ENCODE assay signal across 8 cellular contexts in the genomic region with DNA sequence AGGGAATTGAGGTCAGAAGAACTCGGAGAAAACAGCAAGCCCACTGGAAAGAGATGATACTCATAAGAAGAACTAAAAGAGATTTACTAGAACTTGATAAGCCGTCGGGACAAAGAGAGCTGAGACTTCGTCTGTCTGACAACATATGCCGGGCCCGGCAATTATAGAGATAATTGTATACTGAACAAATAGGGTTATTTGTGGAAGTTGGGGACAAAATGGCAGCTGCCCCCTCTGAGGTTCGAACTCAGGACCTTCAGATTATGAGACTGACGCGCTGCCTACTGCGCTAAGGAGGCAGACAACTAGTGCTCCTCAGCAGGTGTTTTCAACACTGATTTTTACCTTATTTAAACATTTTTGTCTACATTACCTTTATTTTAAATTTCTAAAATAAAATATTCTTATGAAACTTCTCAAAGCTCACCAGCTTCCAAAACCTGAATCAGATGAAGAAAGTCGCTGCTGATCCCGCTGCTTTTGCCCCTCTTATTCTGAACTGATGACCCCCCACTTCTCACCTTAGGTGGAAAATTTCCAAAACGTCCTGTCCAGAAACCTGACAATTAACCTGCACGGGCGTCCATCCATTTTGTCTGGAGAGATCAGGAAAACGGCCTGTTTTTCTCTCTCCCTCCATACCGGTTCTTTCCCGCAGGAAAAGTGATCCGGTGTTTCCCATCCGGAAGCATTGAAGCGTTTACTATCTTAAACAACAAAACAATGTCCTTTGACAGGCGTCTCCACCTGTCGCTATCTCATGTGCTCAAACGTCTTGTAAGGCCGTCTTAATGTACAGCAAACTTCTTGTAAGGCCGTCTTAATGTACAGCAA. TPM values are rescaled to one million over a fixed set of nuclear protein-coding genes. Genes with fewer than 3 reads are reported as not detected.
A peak's percentile ranks its signal among the peaks of the same experiment; 100 is the strongest.
DNase-seq lines count a peak whose midpoint lies in the region; ATAC-seq, FAIRE-seq and TF ChIP-seq lines count a peak whose summit lies in the region.

No MANE protein-coding gene starts in this region.

- no peak for FAIRE-seq in A549 (lab: Jason Lieb, UNC)

- H3K4me1 Mint-ChIP-seq in activated naive CD8-positive, alpha-beta T cell treated with anti-CD3 and anti-CD28 coated beads, Interleukin-2, amount 10 ng/mL, durations not matched to agents 7 days and 5 days = peaks cover 26% of the 10 kb centered on the region

- H3K27ac Mint-ChIP-seq in activated naive CD8-positive, alpha-beta T cell treated with anti-CD3 and anti-CD28 coated beads, Interleukin-2, amount 10 ng/mL, durations not matched to agents 7 days and 5 days = peak overlapping the region; percentile 5

- POLR2A ChIA-PET in A549 (lab: Yijun Ruan, JAX) = interaction anchor here (1.2 kb wide), 1 partner anchor 32 kb away, joined by 4 read pairs; no protein-coding TSS in a partner anchor
- POLR2A ChIA-PET in activated naive CD8-positive, alpha-beta T cell treated with anti-CD3 and anti-CD28 coated beads, Interleukin-2, amount 10 ng/mL, durations not matched to agents 7 days and 5 days (lab: Charles Lee) = interaction anchor here (0.9 to 1.3 kb wide), 3 partner anchors 29 to 57 kb away, joined by 3 to 4 read pairs (median 3); a partner anchor contains a TSS

- DNase-seq in A549 (ENCODE audit: low read depth in 1 of 2, low spot score in 1 of 2) (peak; percentile 57 to 71), LNCaP clone FGC (ENCODE audit: low read depth) (no peak), hepatic stellate cell (ENCODE audit: low spot score) (peak; percentile 62), sigmoid colon (no peak), NCI-H2107 (lab: John Stamatoyannopoulos, UW) (no peak)
- no peak for DNase-seq in activated naive CD8-positive, alpha-beta T cell treated with anti-CD3 and anti-CD28 coated beads, Interleukin-2, amount 10 ng/mL, durations not matched to agents 7 days and 5 days

- no peak for TF ChIP-seq EP300 in A549 (IDR thresholded peaks at IDR 0.05)
- TF ChIP-seq EP300 in sigmoid colon (IDR thresholded peaks at IDR 0.05) = no peak

- H3K4me3 Mint-ChIP-seq in activated naive CD8-positive, alpha-beta T cell treated with anti-CD3 and anti-CD28 coated beads, Interleukin-2, amount 10 ng/mL, durations not matched to agents 7 days and 5 days = peak overlapping the region; percentile 79

- TF ChIP-seq POLR2A in A549 (IDR thresholded peaks at IDR 0.05; ENCODE audit: low read length) (no peak), sigmoid colon (IDR thresholded peaks at IDR 0.05) (no peak)

- H3K36me3 ChIP-seq in sigmoid colon = no peaks in the 10 kb centered on the region

- CTCF ChIA-PET in A549 (lab: Yijun Ruan, JAX) = interaction anchor here (1.1 to 1.4 kb wide), 3 partner anchors 16 to 29 kb away, joined by 3 read pairs; no protein-coding TSS in a partner anchor

- peak overlapping the region; percentile 66 for H3K4me3 ChIP-seq in A549
- peak overlapping the region; percentile 62 for H3K4me3 ChIP-seq in LNCaP clone FGC (ENCODE audit: low read depth, low read length)
- peak overlapping the region in 3 of 4 donors; percentile 2 to 22 (median 11) for H3K4me3 ChIP-seq in sigmoid colon

- peak; percentile 62 to 69; a peak in 5 of 6 replicates for ATAC-seq in A549
- ATAC-seq in GM18520 (IDR thresholded peaks at IDR 0.05; ENCODE audit: unreplicated experiment) = peak; percentile 56
- ATAC-seq in SK-N-SH treated with all-trans-retinoic acid at 6 μM for 48 hours = peak; percentile 80
- ATAC-seq in activated naive CD8-positive, alpha-beta T cell treated with anti-CD3 and anti-CD28 coated beads, Interleukin-2, amount 10 ng/mL, durations not matched to agents 7 days and 5 days (ENCODE audit: low read depth) = peak; percentile 60

- H3K9me3 ChIP-seq in A549 (no peaks in the 10 kb centered on the region), sigmoid colon (no peaks in the 10 kb centered on the region)

- peak overlapping the region; percentile 36 to 58; a peak in 5 of 6 replicates for H3K27ac ChIP-seq in A549
- no peak overlapping the region for H3K27ac ChIP-seq in sigmoid colon

- peaks cover 0 to 17% (median 0%) of the 10 kb centered on the region in 3 donors for H3K27me3 ChIP-seq in sigmoid colon

- 3% methylated on average over 26 of the region's 26 CpGs for WGBS in A549 (ENCODE audit: missing lambda C conversion rate)
- WGBS in sigmoid colon, 2 donors = 8 to 11% methylated on average over 26 of the region's 26 CpGs

- intact Hi-C loops in sigmoid colon (cut with DNase I) = no loop called here

- H3K4me1 ChIP-seq in A549 (peaks cover 6% of the 10 kb centered on the region), sigmoid colon (peaks cover 0 to 11% (median 8%) of the 10 kb centered on the region in 4 donors)

- no peak for TF ChIP-seq RAD21 in A549 (conservative IDR thresholded peaks at IDR 0.05 in 1 of 2, IDR thresholded peaks at IDR 0.05 in 1 of 2)

- peaks cover 14% of the 10 kb centered on the region for H3K27me3 Mint-ChIP-seq in activated naive CD8-positive, alpha-beta T cell treated with anti-CD3 and anti-CD28 coated beads, Interleukin-2, amount 10 ng/mL, durations not matched to agents 7 days and 5 days

- H3K4me2 ChIP-seq in A549 = peak overlapping the region; percentile 85

- TF ChIP-seq CTCF in A549 (IDR thresholded peaks at IDR 0.05) (no peak), LNCaP clone FGC (IDR thresholded peaks at IDR 0.05; ENCODE audit: control insufficient read depth, extremely low read depth, insufficient read depth) (no peak), sigmoid colon (IDR thresholded peaks at IDR 0.05) (no peak)

- no peaks in the 10 kb centered on the region for H3K9me3 Mint-ChIP-seq in activated naive CD8-positive, alpha-beta T cell treated with anti-CD3 and anti-CD28 coated beads, Interleukin-2, amount 10 ng/mL, durations not matched to agents 7 days and 5 days

- no peaks in the 10 kb centered on the region for H3K36me3 Mint-ChIP-seq in activated naive CD8-positive, alpha-beta T cell treated with anti-CD3 and anti-CD28 coated beads, Interleukin-2, amount 10 ng/mL, durations not matched to agents 7 days and 5 days

TF ChIP-seq in A549, 52 proteins besides CTCF, POLR2A, EP300 and RAD21:
- TF ChIP-seq SREBF2 (IDR thresholded peaks at IDR 0.05) (peak; percentile 56), CBX2 (IDR thresholded peaks at IDR 0.05; ENCODE audit: borderline replicate concordance, low read depth) (no peak), BHLHE40 (IDR thresholded peaks at IDR 0.05; ENCODE audit: low read depth, low read length) (no peak)
- TF ChIP-seq, protein P1, sequence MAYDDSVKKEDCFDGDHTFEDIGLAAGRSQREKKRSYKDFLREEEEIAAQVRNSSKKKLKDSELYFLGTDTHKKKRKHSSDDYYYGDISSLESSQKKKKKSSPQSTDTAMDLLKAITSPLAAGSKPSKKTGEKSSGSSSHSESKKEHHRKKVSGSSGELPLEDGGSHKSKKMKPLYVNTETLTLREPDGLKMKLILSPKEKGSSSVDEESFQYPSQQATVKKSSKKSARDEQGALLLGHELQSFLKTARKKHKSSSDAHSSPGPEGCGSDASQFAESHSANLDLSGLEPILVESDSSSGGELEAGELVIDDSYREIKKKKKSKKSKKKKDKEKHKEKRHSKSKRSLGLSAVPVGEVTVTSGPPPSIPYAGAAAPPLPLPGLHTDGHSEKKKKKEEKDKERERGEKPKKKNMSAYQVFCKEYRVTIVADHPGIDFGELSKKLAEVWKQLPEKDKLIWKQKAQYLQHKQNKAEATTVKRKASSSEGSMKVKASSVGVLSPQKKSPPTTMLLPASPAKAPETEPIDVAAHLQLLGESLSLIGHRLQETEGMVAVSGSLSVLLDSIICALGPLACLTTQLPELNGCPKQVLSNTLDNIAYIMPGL (CRISPR knock-in tag; IDR thresholded peaks at IDR 0.05; ENCODE audit: borderline replicate concordance) = peak; percentile 50; the same call in 1 of the 2 replicates

TF ChIP-seq in SK-N-SH treated with all-trans-retinoic acid at 6 μM for 48 hours, 23 proteins besides CTCF, POLR2A, EP300 and RAD21 (continues in another document):
- TF ChIP-seq TOX (CRISPR knock-in tag; IDR thresholded peaks at IDR 0.05; ENCODE audit: borderline replicate concordance) (no peak), ZFP3 (CRISPR knock-in tag; IDR thresholded peaks at IDR 0.05) (no peak), PPARA (CRISPR knock-in tag; IDR thresholded peaks at IDR 0.05; ENCODE audit: borderline replicate concordance) (no peak), GLIS3 (CRISPR knock-in tag; IDR thresholded peaks at IDR 0.05) (no peak), ZNF70 (CRISPR knock-in tag; IDR thresholded peaks at IDR 0.05) (no peak), CSDC2 (CRISPR knock-in tag; IDR thresholded peaks at IDR 0.05) (no peak), ESRRG (CRISPR knock-in tag; IDR thresholded peaks at IDR 0.05) (no peak), ZFP30 (CRISPR knock-in tag; IDR thresholded peaks at IDR 0.05) (no peak), ZNF565 (CRISPR knock-in tag; conservative IDR thresholded peaks at IDR 0.05; ENCODE audit: low read depth) (no peak), ARNTL (CRISPR knock-in tag; IDR thresholded peaks at IDR 0.05; ENCODE audit: borderline replicate concordance, low read depth) (no peak)

RNA-seq across cellular contexts. Expression of a gene that starts 29.5 kb away (rescaled TPM):
- polyA plus RNA-seq in A549 (2011; rRNA removed) = 50.1 and 51.4 TPM in 2 replicates
- polyA plus RNA-seq in A549 (2012; cell fraction: cytosol; rRNA removed) = 19.2 and 26.4 TPM in 2 replicates
- 36.0 and 41.4 TPM in 2 replicates for polyA plus RNA-seq in A549 (2012; cell fraction: nucleus; rRNA removed)
- 26.3 to 28.5 TPM (median 27.8 TPM) in 3 replicates for polyA plus RNA-seq in A549 (2017; fragmentation: RNase III; extraction: RNeasy Plus Mini Kit Qiagen cat#74134 plus additional on column Dnase treatment)
- polyA minus RNA-seq in A549 (2011; rRNA and poly(A)+ RNA removed) = 52.0 and 69.6 TPM in 2 replicates
- 10 to 100 TPM; 64.4 to 67.1 TPM for total RNA-seq in activated naive CD8-positive, alpha-beta T cell treated with anti-CD3 and anti-CD28 coated beads, Interleukin-2, amount 10 ng/mL, durations not matched to agents 7 days and 5 days
- total RNA-seq in sigmoid colon = 10 to 100 TPM; 31.9 to 40.0 (median 36.1) TPM
- 10 to 100 TPM; 19.2 to 38.7 (median 27.6) TPM for polyA plus RNA-seq in sigmoid colon

RNA-seq across cellular contexts. Expression of a gene that starts 51.9 kb away (rescaled TPM):
- polyA plus RNA-seq in A549 (2011; rRNA removed) (0.74 and 0.94 TPM in 2 replicates), A549 (2017; fragmentation: RNase III; extraction: RNeasy Plus Mini Kit Qiagen cat#74134 plus additional on column Dnase treatment) (0.18 to 0.29 TPM (median 0.27 TPM) in 3 replicates), sigmoid colon (1 to 10 TPM in 1 of 3 donors, under 1 TPM in 2; 0.60 to 1.4 (median 0.73) TPM)
- 0.12 and 0.18 TPM in 2 replicates for polyA plus RNA-seq in A549 (2012; cell fraction: cytosol; rRNA removed)
- polyA plus RNA-seq in A549 (2012; cell fraction: nucleus; rRNA removed) = 0.10 and 0.12 TPM in 2 replicates
- 0.62 and 0.63 TPM in 2 replicates for polyA minus RNA-seq in A549 (2011; rRNA and poly(A)+ RNA removed)
- under 1 TPM; 0.45 to 0.47 TPM for total RNA-seq in activated naive CD8-positive, alpha-beta T cell treated with anti-CD3 and anti-CD28 coated beads, Interleukin-2, amount 10 ng/mL, durations not matched to agents 7 days and 5 days
- 1 to 10 TPM in 1 of 4 donors, under 1 TPM in 3; 0.28 to 1.4 (median 0.83) TPM for total RNA-seq in sigmoid colon

Comparison
In these comparisons a context has a peak if more than half of its experiments do, and no peak if none do; other contexts are left out.
1. DNase-seq: peak in A549 (2 of 2) and hepatic stellate cell (single experiment); none in LNCaP clone FGC (single experiment), activated naive CD8-positive, alpha-beta T cell treated with anti-CD3 and anti-CD28 coated beads, Interleukin-2, amount 10 ng/mL, durations not matched to agents 7 days and 5 days (single experiment), sigmoid colon (single experiment) and NCI-H2107 (single experiment).
2. H3K27ac ChIP-seq: peak in A549 (2 of 2); none in sigmoid colon (0 of 4).
3. H3K4me3 ChIP-seq: peak in every context shown above with its lines; median percentile 66 in A549; 62 in LNCaP clone FGC; 11 in sigmoid colon.
4. Peak in every context shown above with its lines, with median percentiles within 50 percentile points of each other: ATAC-seq.